8 cellular contexts compared by ENCODE assay signal in genomic region chr13:48749699-48750473, GRCh38.
A peak's percentile ranks its signal among the peaks of the same experiment; 100 is the strongest.
DNase-seq lines count a peak whose midpoint lies in the region; TF ChIP-seq lines count a peak whose summit lies in the region.

No MANE protein-coding gene starts in this region.

- H2BK5ac ChIP-seq in H9 (ENCODE audit: insufficient read length, low read length): no peak overlapping the region

- H3K9me3 Mint-ChIP-seq in H9 (peaks cover 1 to 3% of the 10 kb centered on the region in 2 experiments), endothelial cell (ENCODE audit: unreplicated experiment) (no peaks in the 10 kb centered on the region)
- H3K9me3 Mint-ChIP-seq in activated CD4-positive, alpha-beta memory T cell treated with anti-CD3 and anti-CD28 coated beads, Interleukin-2, amount 10 ng/mL, durations not matched to agents 7 days and 5 days: peaks cover 1% of the 10 kb centered on the region

- no peak overlapping the region for H2BK12ac ChIP-seq in H9 (ENCODE audit: insufficient read length, low read depth, low read length)

- POLR2A ChIA-PET in activated CD4-positive, alpha-beta memory T cell treated with anti-CD3 and anti-CD28 coated beads, Interleukin-2, amount 10 ng/mL, durations not matched to agents 7 days and 5 days (lab: Charles Lee): no interaction called here

- H4K8ac ChIP-seq in H9 (replicated peaks; ENCODE audit: insufficient read length, low read depth, low read length): no peak overlapping the region

- no peak overlapping the region for H4K5ac ChIP-seq in H9 (ENCODE audit: insufficient read length, low read depth, low read length)

- H3K4me3 Mint-ChIP-seq in H9 (no peak overlapping the region), endothelial cell (ENCODE audit: unreplicated experiment) (no peak overlapping the region)
- H3K4me3 Mint-ChIP-seq in activated CD4-positive, alpha-beta memory T cell treated with anti-CD3 and anti-CD28 coated beads, Interleukin-2, amount 10 ng/mL, durations not matched to agents 7 days and 5 days: no peak overlapping the region

- H3K9me3 ChIP-seq in H9 (ENCODE audit: control insufficient read depth, low read depth, low read length): no peaks in the 10 kb centered on the region

- H3K4me1 Mint-ChIP-seq in H9 (peaks cover 5 to 6% of the 10 kb centered on the region in 2 experiments), endothelial cell (ENCODE audit: unreplicated experiment) (no peaks in the 10 kb centered on the region)
- H3K4me1 Mint-ChIP-seq in activated CD4-positive, alpha-beta memory T cell treated with anti-CD3 and anti-CD28 coated beads, Interleukin-2, amount 10 ng/mL, durations not matched to agents 7 days and 5 days: peaks cover 18% of the 10 kb centered on the region

- no peaks in the 10 kb centered on the region for H4K20me1 ChIP-seq in H9 (ENCODE audit: control insufficient read depth, insufficient read depth, insufficient read length)

- no peak overlapping the region for H3K56ac ChIP-seq in H9 (ENCODE audit: insufficient read length, low read depth, low read length)

- peak overlapping the region in 1 of 3 experiments; percentile 87; a peak in 2 of 7 replicates for H3K27ac Mint-ChIP-seq in H9
- H3K27ac Mint-ChIP-seq in activated CD4-positive, alpha-beta memory T cell treated with anti-CD3 and anti-CD28 coated beads, Interleukin-2, amount 10 ng/mL, durations not matched to agents 7 days and 5 days: peak overlapping the region; percentile 16
- no peak overlapping the region for H3K27ac Mint-ChIP-seq in endothelial cell (ENCODE audit: unreplicated experiment)

- WGBS in H9 (ENCODE audit: extremely low coverage, insufficient read length, low lambda C conversion rate): no CpG with 5 or more reads among the region's 15 CpGs

- peaks cover 0 to 2% (median 0%) of the 10 kb centered on the region in 3 experiments; a peak in 2 of 7 replicates for H3K36me3 Mint-ChIP-seq in H9 (ENCODE audit: insufficient read depth in 1 of 3, low read depth in 3 of 3)
- no peaks in the 10 kb centered on the region for H3K36me3 Mint-ChIP-seq in activated CD4-positive, alpha-beta memory T cell treated with anti-CD3 and anti-CD28 coated beads, Interleukin-2, amount 10 ng/mL, durations not matched to agents 7 days and 5 days (ENCODE audit: low read depth)
- H3K36me3 Mint-ChIP-seq in endothelial cell (ENCODE audit: low read depth, unreplicated experiment): no peaks in the 10 kb centered on the region

- H2BK20ac ChIP-seq in H9 (ENCODE audit: low read depth, low read length, poor library complexity, severe bottlenecking): no peak overlapping the region

- no peak overlapping the region for H3T11ph ChIP-seq in H9 (ENCODE audit: low read length)

- no peak overlapping the region for H2AK5ac ChIP-seq in H9 (ENCODE audit: insufficient read length, low read length)

- no peak overlapping the region for H3K4me3 ChIP-seq in GM12865 (ENCODE audit: low read depth, low read length)

- H3K27ac ChIP-seq in H9 (ENCODE audit: insufficient read length, low read depth, low read length): no peak overlapping the region

- TF ChIP-seq CTCF in GM12865 (IDR thresholded peaks at IDR 0.05; ENCODE audit: insufficient read depth, low read depth, low read length, missing control alignments) (peak; percentile 55), H9 (conservative IDR thresholded peaks at IDR 0.05) (peak; percentile 69), endothelial cell (IDR thresholded peaks at IDR 0.05; ENCODE audit: unreplicated experiment) (no peak)

- no peak overlapping the region for H3K9ac ChIP-seq in H9 (ENCODE audit: extremely low read depth, insufficient read length, low read length)

- H2BK120ac ChIP-seq in H9 (ENCODE audit: low read depth, low read length, poor library complexity, severe bottlenecking): no peak overlapping the region

- no peaks in the 10 kb centered on the region for H3K23me2 ChIP-seq in H9 (ENCODE audit: insufficient read length, low read depth, low read length, poor library complexity, severe bottlenecking)

- H3K27me3 Mint-ChIP-seq in H9 (ENCODE audit: low read depth) (0 out of 2 replicates have a peak, but pooled peaks cover 3% of the 10 kb centered on the region), endothelial cell (ENCODE audit: unreplicated experiment) (peaks cover 1% of the 10 kb centered on the region)
- H3K27me3 Mint-ChIP-seq in activated CD4-positive, alpha-beta memory T cell treated with anti-CD3 and anti-CD28 coated beads, Interleukin-2, amount 10 ng/mL, durations not matched to agents 7 days and 5 days: no peaks in the 10 kb centered on the region

- no peak overlapping the region for H2BK15ac ChIP-seq in H9 (ENCODE audit: low read depth, low read length)

- H2AFZ ChIP-seq in H9 (ENCODE audit: low read length): no peak overlapping the region

- no peak overlapping the region for H4K91ac ChIP-seq in H9 (ENCODE audit: insufficient read length, low read depth, low read length)

- DNase-seq in GM12865 (ENCODE audit: low read depth): peak; percentile 89
- peak; percentile 72 for DNase-seq in H9
- peak; percentile 5 for DNase-seq in NAMALWA (ENCODE audit: low spot score)
- peak; percentile 74 for DNase-seq in activated CD4-positive, alpha-beta memory T cell treated with anti-CD3 and anti-CD28 coated beads, Interleukin-2, amount 10 ng/mL, durations not matched to agents 7 days and 5 days
- peak; percentile 58 for DNase-seq in endothelial cell (ENCODE audit: low spot score)
- DNase-seq in midbrain (lab: John Stamatoyannopoulos, UW): peak; percentile 52
- peak; percentile 16 to 40 for DNase-seq in stimulated activated CD8-positive, alpha-beta memory T cell treated with anti-CD3 and anti-CD28 coated beads, Interleukin-4, amount 100 ng/mL, for 4 hours (ENCODE audit: low read depth in 2 of 2, low spot score in 1 of 2)
- DNase-seq in NCI-H187 (lab: John Stamatoyannopoulos, UW): no peak

- no peak overlapping the region for H3K4me2 ChIP-seq in H9 (ENCODE audit: insufficient read depth, insufficient read length, low read length)

- CTCF ChIA-PET in activated CD4-positive, alpha-beta memory T cell treated with anti-CD3 and anti-CD28 coated beads, Interleukin-2, amount 10 ng/mL, durations not matched to agents 7 days and 5 days (lab: Charles Lee): interaction anchor here (0.9 to 2.1 kb wide), 4 partner anchors 13 to 19 kb away, joined by 3 to 9 read pairs (median 4); no protein-coding TSS in a partner anchor

- no peak overlapping the region for H3K14ac ChIP-seq in H9 (ENCODE audit: insufficient read depth, low read length)

- no peaks in the 10 kb centered on the region for H3K4me1 ChIP-seq in H9 (ENCODE audit: insufficient read depth, low read length)

- no peak overlapping the region for H3K18ac ChIP-seq in H9 (ENCODE audit: insufficient read length, low read depth, low read length)

- no peak overlapping the region for H3K4ac ChIP-seq in H9 (ENCODE audit: low read depth, low read length)

- H3K23ac ChIP-seq in H9 (ENCODE audit: insufficient read length, low read depth, low read length): no peak overlapping the region

- H3K79me1 ChIP-seq in H9 (ENCODE audit: insufficient read depth, low read depth, low read length, poor library complexity, severe bottlenecking): no peaks in the 10 kb centered on the region

- no peaks in the 10 kb centered on the region for H3K79me2 ChIP-seq in H9 (ENCODE audit: insufficient read depth, low read length)

- no peaks in the 10 kb centered on the region for H3K27me3 ChIP-seq in H9 (ENCODE audit: insufficient read depth, low read length)

Comparison
In these comparisons a context has a peak if more than half of its experiments do, and no peak if none do; other contexts are left out.
1. DNase-seq: peak in GM12865 (single experiment), H9 (single experiment), NAMALWA (single experiment), activated CD4-positive, alpha-beta memory T cell treated with anti-CD3 and anti-CD28 coated beads, Interleukin-2, amount 10 ng/mL, durations not matched to agents 7 days and 5 days (single experiment), endothelial cell (single experiment), midbrain (single experiment) and stimulated activated CD8-positive, alpha-beta memory T cell treated with anti-CD3 and anti-CD28 coated beads, Interleukin-4, amount 100 ng/mL, for 4 hours (2 of 2); none in NCI-H187 (0 of 2).